1 cellular context compared by ENCODE assay signal in the genomic region with DNA sequence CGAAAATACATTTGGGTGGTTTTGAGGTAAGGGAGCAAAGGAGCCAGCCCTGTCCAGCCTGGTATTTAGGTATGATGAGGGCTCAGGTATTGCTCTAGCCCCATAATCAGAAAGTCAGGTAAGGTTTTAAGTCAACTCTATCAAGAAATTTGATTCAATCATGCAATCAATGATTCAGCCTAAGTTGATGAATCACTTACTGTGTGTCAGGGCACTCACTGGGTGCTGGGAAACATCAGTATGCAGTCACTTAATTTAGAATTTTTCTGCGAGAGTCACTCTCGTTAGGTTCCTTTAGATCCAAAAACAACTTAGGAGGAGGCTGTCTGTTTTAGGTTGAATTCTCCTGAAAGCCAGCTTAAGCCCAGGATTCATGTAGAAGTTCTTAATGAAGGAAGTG.
TF ChIP-seq lines count a peak whose summit lies in the region.

No MANE protein-coding gene starts in this region.

TF ChIP-seq in IMR-90, 13 proteins besides CTCF, POLR2A, EP300 and RAD21:
- TF ChIP-seq FOS (IDR thresholded peaks at IDR 0.05; ENCODE audit: low read depth, low read length) (no peak), CHD1 (IDR thresholded peaks at IDR 0.05; ENCODE audit: low read depth, low read length) (no peak), MAZ (IDR thresholded peaks at IDR 0.05; ENCODE audit: borderline replicate concordance, low read depth, low read length) (no peak), RCOR1 (IDR thresholded peaks at IDR 0.05; ENCODE audit: insufficient replicate concordance, low read length) (no peak), BHLHE40 (IDR thresholded peaks at IDR 0.05; ENCODE audit: low read depth, low read length) (no peak), MAFK (IDR thresholded peaks at IDR 0.05; ENCODE audit: low read depth, low read length) (no peak), RFX5 (IDR thresholded peaks at IDR 0.05; ENCODE audit: low read depth, low read length) (no peak)
- TF ChIP-seq, protein P1, sequence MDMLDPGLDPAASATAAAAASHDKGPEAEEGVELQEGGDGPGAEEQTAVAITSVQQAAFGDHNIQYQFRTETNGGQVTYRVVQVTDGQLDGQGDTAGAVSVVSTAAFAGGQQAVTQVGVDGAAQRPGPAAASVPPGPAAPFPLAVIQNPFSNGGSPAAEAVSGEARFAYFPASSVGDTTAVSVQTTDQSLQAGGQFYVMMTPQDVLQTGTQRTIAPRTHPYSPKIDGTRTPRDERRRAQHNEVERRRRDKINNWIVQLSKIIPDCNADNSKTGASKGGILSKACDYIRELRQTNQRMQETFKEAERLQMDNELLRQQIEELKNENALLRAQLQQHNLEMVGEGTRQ (IDR thresholded peaks at IDR 0.05; ENCODE audit: low read depth, low read length): no peak
